11 cellular contexts compared by ENCODE assay signal in the genomic region with DNA sequence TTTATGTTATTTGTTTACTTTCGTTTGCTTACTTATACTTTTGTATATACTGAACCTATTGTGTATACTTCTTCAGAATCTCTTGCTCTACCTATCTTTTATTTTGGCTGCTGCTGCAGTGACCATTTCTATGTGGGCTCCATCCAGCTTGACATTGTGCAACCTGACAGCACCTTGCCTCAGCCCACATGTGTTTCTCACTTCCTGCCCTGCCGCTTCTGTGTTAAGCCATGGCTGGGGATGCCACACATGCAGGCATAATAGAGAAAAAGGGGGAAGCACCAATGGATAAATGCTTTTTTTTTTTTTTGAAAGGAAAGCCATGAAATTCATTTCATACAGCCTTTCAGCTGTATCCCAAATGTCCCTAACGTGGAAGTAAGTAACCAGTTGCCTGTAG.
A peak's percentile ranks its signal among the peaks of the same experiment; 100 is the strongest.
DNase-seq lines count a peak whose midpoint lies in the region; ATAC-seq, FAIRE-seq and TF ChIP-seq lines count a peak whose summit lies in the region.
"Had no signal": no experiment of that assay in that cellular context is flagged by ENCODE, and none has a peak within 500 bp of the region (broad histone marks: within the 10 kb centered on the region; RNA-seq: fewer than 3 reads in every experiment).

No MANE protein-coding gene starts in this region.

- peak; percentile 90 for ATAC-seq in GM18858 (IDR thresholded peaks at IDR 0.05; ENCODE audit: unreplicated experiment)
- peak; percentile 92 for ATAC-seq in GM21390 (IDR thresholded peaks at IDR 0.05; ENCODE audit: unreplicated experiment)
- peak; percentile 78 for ATAC-seq in HG03066 (IDR thresholded peaks at IDR 0.05; ENCODE audit: low read depth, unreplicated experiment)
- ATAC-seq in pancreas = no peak

- no peaks in the 10 kb centered on the region for H3K4me1 ChIP-seq in pancreas

- WGBS in pancreas, 2 donors = 43 to 56% methylated on average over 3 of the region's 3 CpGs

- H3K4me3 ChIP-seq in pancreas (no peak overlapping the region), brain microvascular endothelial cell (ENCODE audit: low read depth, low read length) (no peak overlapping the region)

- intact Hi-C loops in pancreas (cut with DNase I) = no loop called here

- H3K36me3 ChIP-seq in pancreas = no peaks in the 10 kb centered on the region
- no peaks in the 10 kb centered on the region for H3K36me3 ChIP-seq in brain microvascular endothelial cell (replicated peaks)

- FAIRE-seq in pancreas (lab: Jason Lieb, UNC) = no peak

- H3K27ac ChIP-seq in pancreas = no peak overlapping the region
- H3K27ac ChIP-seq in brain microvascular endothelial cell = no peak overlapping the region

- H3K9me3 ChIP-seq in pancreas = no peaks in the 10 kb centered on the region

- in situ Hi-C loops in brain microvascular endothelial cell (cut with HindIII; ENCODE audit: low pct_ligation_motif_present, low sequenced_read_pairs) = no loop called here

- DNase-seq in NK-92 treated with Interleukin-12 subunit alpha and Interleukin-12 subunit beta, amount 100 ng/mL, for 24 hours (lab: John Stamatoyannopoulos, UW) = peak; percentile 36
- DNase-seq in pancreas = no peak
- DNase-seq in dedifferentiated amniotic fluid mesenchymal stem cell (ENCODE audit: extremely low spot score) = no peak
- no peak for DNase-seq in activated CD8-positive, alpha-beta memory T cell treated with anti-CD3 and anti-CD28 coated beads for 24 hours
- DNase-seq in brain microvascular endothelial cell = no peak
- DNase-seq: CD4-positive, CD25-positive, alpha-beta regulatory T cell; hypothalamus; NCI-H1105 had no signal

- no peak for TF ChIP-seq CTCF in pancreas (IDR thresholded peaks at IDR 0.05)
- no peak for TF ChIP-seq CTCF in brain microvascular endothelial cell (IDR thresholded peaks at IDR 0.05; ENCODE audit: low read depth, low read length, missing control alignments)

- no peaks in the 10 kb centered on the region for H3K27me3 ChIP-seq in pancreas
- H3K27me3 ChIP-seq in brain microvascular endothelial cell (replicated peaks) = no peaks in the 10 kb centered on the region

Comparison
In these comparisons a context has a peak if more than half of its experiments do, and no peak if none do; other contexts are left out.
1. ATAC-seq: peak in GM18858 (single experiment), GM21390 (single experiment) and HG03066 (single experiment); none in pancreas (0 of 4).